Comparison of ENCODE assay signal across 26 cellular contexts in the genomic region with DNA sequence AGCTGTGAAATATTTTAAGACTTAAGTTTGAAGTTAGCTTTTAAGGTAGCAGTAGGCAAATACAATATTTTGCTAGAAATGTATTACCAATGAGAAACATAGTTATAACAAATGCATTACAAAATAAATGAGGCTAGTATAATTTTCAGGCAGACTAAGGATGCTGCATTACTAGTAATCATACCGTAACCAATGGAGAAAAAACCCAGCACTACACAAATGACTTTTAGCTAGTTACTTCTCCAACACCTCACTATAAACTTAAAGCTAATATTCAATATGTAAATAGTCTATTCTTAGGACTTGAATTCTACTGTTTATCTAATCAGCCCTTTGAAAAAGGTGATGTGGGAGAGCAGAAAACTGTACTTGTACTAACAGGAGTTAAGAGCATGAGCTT.
DNase-seq lines count a peak whose midpoint lies in the region; ATAC-seq and TF ChIP-seq lines count a peak whose summit lies in the region.
"Had no signal": no experiment of that assay in that cellular context is flagged by ENCODE, and none has a peak within 500 bp of the region (broad histone marks: within the 10 kb centered on the region; RNA-seq: fewer than 3 reads in every experiment).

No MANE protein-coding gene starts in this region.

- DNase-seq in activated T-cell treated with anti-CD3 and anti-CD28 coated beads, Interleukin-2, amount 50 U/mL, for 24 hours: no peak
- DNase-seq in activated T-cell treated with anti-CD3 and anti-CD28 coated beads for 4 hours: no peak
- DNase-seq in CD4-positive, alpha-beta T cell: no peak
- DNase-seq in activated CD4-positive, alpha-beta memory T cell treated with anti-CD3 and anti-CD28 coated beads for 36 hours: no peak
- DNase-seq in natural killer cell: no peak
- DNase-seq in NCI-H2107 (lab: John Stamatoyannopoulos, UW): no peak
- DNase-seq in GM03348 (ENCODE audit: low spot score): no peak
- DNase-seq: activated naive CD8-positive, alpha-beta T cell treated with anti-CD3 and anti-CD28 coated beads, Interleukin-2, amount 10 ng/mL, durations not matched to agents 7 days and 5 days; AML-193; DMS 273 treated with DMSO at 0.1 percent for 48 hours; EL; GOT3; HFFc6; NCI-H1436; NCI-H446 treated with DMSO at 0.1 percent for 48 hours; pancreas; small intestine; stomach; T-helper 1 cell had no signal

- peaks cover 14% of the 10 kb centered on the region for H3K9me3 Mint-ChIP-seq in activated T-cell treated with anti-CD3 and anti-CD28 coated beads, Interleukin-2, amount 50 U/mL, for 24 hours
- H3K9me3 Mint-ChIP-seq in CD4-positive, alpha-beta T cell: no peaks in the 10 kb centered on the region
- H3K9me3 Mint-ChIP-seq in activated CD4-positive, alpha-beta memory T cell treated with anti-CD3 and anti-CD28 coated beads for 36 hours: peaks cover 13% of the 10 kb centered on the region
- H3K9me3 Mint-ChIP-seq in natural killer cell: no peaks in the 10 kb centered on the region
- H3K9me3 Mint-ChIP-seq: HFFc6, neural crest cell had no signal

- H3K4me3 Mint-ChIP-seq in activated T-cell treated with anti-CD3 and anti-CD28 coated beads, Interleukin-2, amount 50 U/mL, for 24 hours: no peak overlapping the region
- no peak overlapping the region for H3K4me3 Mint-ChIP-seq in CD4-positive, alpha-beta T cell
- no peak overlapping the region for H3K4me3 Mint-ChIP-seq in activated CD4-positive, alpha-beta memory T cell treated with anti-CD3 and anti-CD28 coated beads for 36 hours
- peak overlapping the region; percentile 19 for H3K4me3 Mint-ChIP-seq in natural killer cell
- H3K4me3 Mint-ChIP-seq: activated naive CD8-positive, alpha-beta T cell treated with anti-CD3 and anti-CD28 coated beads, Interleukin-2, amount 10 ng/mL, durations not matched to agents 7 days and 5 days; activated T-helper 1 cell treated with anti-CD3 and anti-CD28 coated beads, Interleukin-12 subunit alpha, Interleukin-12 subunit beta, Interleukin-2, Interleukin-4 antibody, amounts not matched to agents 30 ng/mL and 10 ng/mL and 1 ng/mL, durations not matched to agents 14 hours and 24 hours and 36 hours; HFFc6; neural crest cell had no signal

- no peak for ATAC-seq in CD4-positive, alpha-beta T cell (ENCODE audit: poor library complexity)
- ATAC-seq in natural killer cell: no peak
- no peak for ATAC-seq in HG02759 (IDR thresholded peaks at IDR 0.05; ENCODE audit: unreplicated experiment)
- ATAC-seq: A549, pancreas had no signal

- POLR2A ChIA-PET in CD4-positive, alpha-beta T cell (lab: Charles Lee): interaction anchor here (0.6 to 1.2 kb wide), 3 partner anchors 31 to 60 kb away, joined by 3 to 4 read pairs (median 4); no protein-coding TSS in a partner anchor
- POLR2A ChIA-PET in activated CD4-positive, alpha-beta memory T cell treated with anti-CD3 and anti-CD28 coated beads for 36 hours (lab: Charles Lee): interaction anchor here (0.8 to 3.7 kb wide), 10 partner anchors 7 to 70 kb away, joined by 3 to 25 read pairs (median 4); no protein-coding TSS in a partner anchor

- peak overlapping the region; percentile 89 for H3K27ac Mint-ChIP-seq in activated T-cell treated with anti-CD3 and anti-CD28 coated beads, Interleukin-2, amount 50 U/mL, for 24 hours
- H3K27ac Mint-ChIP-seq in CD4-positive, alpha-beta T cell: peak overlapping the region; percentile 80
- H3K27ac Mint-ChIP-seq in activated CD4-positive, alpha-beta memory T cell treated with anti-CD3 and anti-CD28 coated beads for 36 hours: peak overlapping the region; percentile 79
- H3K27ac Mint-ChIP-seq in natural killer cell: peak overlapping the region in 1 of 2 donors; percentile 80
- H3K27ac Mint-ChIP-seq: activated naive CD8-positive, alpha-beta T cell treated with anti-CD3 and anti-CD28 coated beads, Interleukin-2, amount 10 ng/mL, durations not matched to agents 7 days and 5 days; activated T-helper 1 cell treated with anti-CD3 and anti-CD28 coated beads, Interleukin-12 subunit alpha, Interleukin-12 subunit beta, Interleukin-2, Interleukin-4 antibody, amounts not matched to agents 30 ng/mL and 10 ng/mL and 1 ng/mL, durations not matched to agents 14 hours and 24 hours and 36 hours had no signal

- peaks cover 85% of the 10 kb centered on the region for H3K4me1 Mint-ChIP-seq in activated T-cell treated with anti-CD3 and anti-CD28 coated beads, Interleukin-2, amount 50 U/mL, for 24 hours (ENCODE audit: low read depth)
- peaks cover 86% of the 10 kb centered on the region for H3K4me1 Mint-ChIP-seq in CD4-positive, alpha-beta T cell (ENCODE audit: low read depth)
- H3K4me1 Mint-ChIP-seq in activated CD4-positive, alpha-beta memory T cell treated with anti-CD3 and anti-CD28 coated beads for 36 hours (ENCODE audit: low read depth): peaks cover 80% of the 10 kb centered on the region
- peaks cover 82 to 89% of the 10 kb centered on the region in 2 donors for H3K4me1 Mint-ChIP-seq in natural killer cell
- H3K4me1 Mint-ChIP-seq: neural crest cell had no signal

- CTCF ChIA-PET in CD4-positive, alpha-beta T cell (lab: Charles Lee): interaction anchor here (0.6 to 1.0 kb wide), 2 partner anchors 10 to 37 kb away, joined by 3 read pairs; no protein-coding TSS in a partner anchor
- CTCF ChIA-PET in activated CD4-positive, alpha-beta memory T cell treated with anti-CD3 and anti-CD28 coated beads for 36 hours (lab: Charles Lee): interaction anchor here (0.7 to 5.2 kb wide), 5 partner anchors 9 to 126 kb away, joined by 3 to 27 read pairs (median 4); no protein-coding TSS in a partner anchor

- no peaks in the 10 kb centered on the region for H3K27me3 Mint-ChIP-seq in activated T-cell treated with anti-CD3 and anti-CD28 coated beads, Interleukin-2, amount 50 U/mL, for 24 hours
- H3K27me3 Mint-ChIP-seq in CD4-positive, alpha-beta T cell: no peaks in the 10 kb centered on the region
- H3K27me3 Mint-ChIP-seq in activated CD4-positive, alpha-beta memory T cell treated with anti-CD3 and anti-CD28 coated beads for 36 hours: no peaks in the 10 kb centered on the region
- no peaks in the 10 kb centered on the region for H3K27me3 Mint-ChIP-seq in natural killer cell (ENCODE audit: low read depth in 2 of 2)
- H3K27me3 Mint-ChIP-seq: activated naive CD8-positive, alpha-beta T cell treated with anti-CD3 and anti-CD28 coated beads, Interleukin-2, amount 10 ng/mL, durations not matched to agents 7 days and 5 days had no signal

- H3K9me3 ChIP-seq in CD4-positive, alpha-beta T cell (ENCODE audit: control insufficient read depth, low read length): no peaks in the 10 kb centered on the region
- H3K9me3 ChIP-seq: A549, ascending aorta, pancreas, stomach had no signal

- no peak for TF ChIP-seq CTCF in CD4-positive, alpha-beta T cell (IDR thresholded peaks at IDR 0.05)
- TF ChIP-seq CTCF in natural killer cell (IDR thresholded peaks at IDR 0.05): no peak

- peaks cover 61% of the 10 kb centered on the region for H3K36me3 Mint-ChIP-seq in activated T-cell treated with anti-CD3 and anti-CD28 coated beads, Interleukin-2, amount 50 U/mL, for 24 hours (ENCODE audit: low read depth)
- peaks cover 75% of the 10 kb centered on the region for H3K36me3 Mint-ChIP-seq in CD4-positive, alpha-beta T cell (ENCODE audit: low read depth)
- H3K36me3 Mint-ChIP-seq in activated CD4-positive, alpha-beta memory T cell treated with anti-CD3 and anti-CD28 coated beads for 36 hours: peaks cover 29% of the 10 kb centered on the region
- no peaks in the 10 kb centered on the region for H3K36me3 Mint-ChIP-seq in natural killer cell

- H3K27ac ChIP-seq in CD4-positive, alpha-beta T cell (ENCODE audit: low read depth, low read length): no peak overlapping the region
- H3K27ac ChIP-seq: A549, ascending aorta, hepatocyte, pancreas, RWPE1 had no signal

- intact Hi-C loops in CD4-positive, alpha-beta T cell (cut with DNase I, micrococcal nuclease): no loop called here
- intact Hi-C loops in activated CD4-positive, alpha-beta memory T cell treated with anti-CD3 and anti-CD28 coated beads for 36 hours (cut with micrococcal nuclease): no loop called here
- intact Hi-C loops in natural killer cell (cut with micrococcal nuclease): no loop called here

- H3K27me3 ChIP-seq in CD4-positive, alpha-beta T cell (ENCODE audit: control insufficient read depth, insufficient read depth, low read length): no peaks in the 10 kb centered on the region
- H3K27me3 ChIP-seq: ascending aorta, hepatocyte, pancreas, stomach had no signal
